Comparison of ENCODE assay signal across 19 cellular contexts in genomic region chrX:71183341-71183740, GRCh38. TPM values are rescaled to one million over a fixed set of nuclear protein-coding genes. Genes with fewer than 3 reads are reported as not detected.
A peak's percentile ranks its signal among the peaks of the same experiment; 100 is the strongest.
DNase-seq lines count a peak whose midpoint lies in the region; ATAC-seq, FAIRE-seq and TF ChIP-seq lines count a peak whose summit lies in the region.
"Had no signal": no experiment of that assay in that cellular context is flagged by ENCODE, and none has a peak within 500 bp of the region (broad histone marks: within the 10 kb centered on the region; RNA-seq: fewer than 3 reads in every experiment).

No MANE protein-coding gene starts in this region.

- H3K9ac ChIP-seq in Loucy (ENCODE audit: low read depth, low read length, poor library complexity, severe bottlenecking) (peak overlapping the region; percentile 93), H1 (replicated peaks in 1 of 4; ENCODE audit: extremely low read depth in 1 of 4, low read depth in 3 of 4, low read length in 3 of 4) (0 out of 7 replicates have a peak overlapping the region, but pooled peaks of 1 of the 4 experiments have one; percentile 44)

- H2BK12ac ChIP-seq in H1 (ENCODE audit: low read depth, low read length), result no peak overlapping the region

- no peak overlapping the region for H2BK120ac ChIP-seq in H1 (replicated peaks; ENCODE audit: low read depth, low read length)

- H3K4me3 Mint-ChIP-seq in CD4-positive, alpha-beta T cell, result no peak overlapping the region
- H3K4me3 Mint-ChIP-seq in neural crest cell, result peak overlapping the region; percentile 64

- 62% methylated on average over 6 of the region's 6 CpGs; no CpG with 5 or more reads in 1 of the 2 experiments for WGBS in H1 (ENCODE audit: extremely low coverage in 1 of 2, insufficient coverage in 1 of 2, insufficient read length in 1 of 2, insufficient replicate concordance in 2 of 2, low coverage in 1 of 2, low lambda C conversion rate in 2 of 2, missing lambda C conversion rate in 1 of 2), 2 experiments

- H3K56ac ChIP-seq in H1 (replicated peaks; ENCODE audit: insufficient read length, low read depth, low read length), result no peak overlapping the region

- intact Hi-C loops in CD4-positive, alpha-beta T cell (cut with DNase I, micrococcal nuclease), result loop anchor here (5.0 to 10.0 kb wide), 4 partner anchors 101 to 211 kb away; partner anchors contain the start of genes NONO (in 1 of the 2), SNX12 (in 1 of the 2) and TAF1 (in 1 of the 2)
- intact Hi-C loops in mucosa of descending colon (cut with DNase I, micrococcal nuclease), result no loop called here

- POLR2A ChIA-PET in CD4-positive, alpha-beta T cell (lab: Charles Lee), result interaction anchor here (1.0 to 3.2 kb wide), 4 partner anchors 10 to 100 kb away, joined by 3 to 55 read pairs (median 32); partner anchors contain the start of genes NONO and ZMYM3
- POLR2A ChIA-PET in H1 (lab: Charles Lee; ENCODE audit: partially characterized antibody), result interaction anchor here (1.7 to 3.0 kb wide), 9 partner anchors 9 to 100 kb away, joined by 4 to 13 read pairs (median 7); partner anchors contain the start of genes NONO and ZMYM3

- TF ChIP-seq POLR2A in H1 (IDR thresholded peaks at IDR 0.05; ENCODE audit: control extremely low read depth in 1 of 2, low read depth in 2 of 2, low read length in 2 of 2), result no peak

- H4K8ac ChIP-seq in H1 (ENCODE audit: extremely low read depth, insufficient read depth, low read length), result no peak overlapping the region

- H3K4me3 ChIP-seq in Loucy (ENCODE audit: low read length, poor library complexity, severe bottlenecking) (no peak overlapping the region), H1 (ENCODE audit: extremely low read depth in 1 of 4, insufficient read depth in 2 of 4, low read depth in 3 of 4, low read length in 4 of 4) (peak overlapping the region in 1 of 4 experiments; percentile 53; a peak in 1 of 8 replicates), mucosa of descending colon (no peak overlapping the region)

- H3K27me3 ChIP-seq in CD4-positive, alpha-beta T cell (ENCODE audit: control insufficient read depth, insufficient read depth, low read length), result no peaks in the 10 kb centered on the region
- H3K27me3 ChIP-seq in Loucy (ENCODE audit: insufficient read depth, low read length, poor library complexity, severe bottlenecking), result no peaks in the 10 kb centered on the region
- no peaks in the 10 kb centered on the region for H3K27me3 ChIP-seq in H1 (replicated peaks in 1 of 4; ENCODE audit: control insufficient read depth in 3 of 4, extremely low read depth in 1 of 4, insufficient read depth in 3 of 4, low read length in 3 of 4)
- H3K27me3 ChIP-seq: adrenal gland had no signal

- H3K9me3 ChIP-seq in CD4-positive, alpha-beta T cell (ENCODE audit: control insufficient read depth, low read length), result no peaks in the 10 kb centered on the region
- H3K9me3 ChIP-seq in Loucy (ENCODE audit: insufficient read depth, low read depth, low read length) (no peaks in the 10 kb centered on the region), H1 (ENCODE audit: insufficient read depth in 2 of 2, low read depth in 1 of 2, low read length in 1 of 2) (no peaks in the 10 kb centered on the region), mucosa of descending colon (no peaks in the 10 kb centered on the region)
- H3K9me3 ChIP-seq: adrenal gland, heart right ventricle, thoracic aorta had no signal

- no peaks in the 10 kb centered on the region for H3K9me3 Mint-ChIP-seq in CD4-positive, alpha-beta T cell
- peaks cover 3% of the 10 kb centered on the region for H3K9me3 Mint-ChIP-seq in neural crest cell
- H3K9me3 Mint-ChIP-seq: activated CD4-positive, alpha-beta T cell treated with anti-CD3 and anti-CD28 coated beads, Interleukin-2, amount 10 ng/mL, durations not matched to agents 7 days and 5 days; IgD-negative memory B cell; naive thymus-derived CD8-positive, alpha-beta T cell; T-helper 2 cell treated with Interferon-gamma antibody and Interleukin-4, amounts not matched to agents 5 μg/mL and 100 μg/mL, for 36 hours had no signal

- TF ChIP-seq CTCF in CD4-positive, alpha-beta T cell (IDR thresholded peaks at IDR 0.05), result no peak
- no peak for TF ChIP-seq CTCF in Loucy (conservative IDR thresholded peaks at IDR 0.05; ENCODE audit: low read length)
- no peak for TF ChIP-seq CTCF in H1 (IDR thresholded peaks at IDR 0.05; ENCODE audit: control extremely low read depth in 1 of 3, insufficient read depth in 1 of 3, low read depth in 1 of 3, low read length in 3 of 3)
- no peak for TF ChIP-seq CTCF in neural crest cell (conservative IDR thresholded peaks at IDR 0.05)
- TF ChIP-seq CTCF in mucosa of descending colon (IDR thresholded peaks at IDR 0.05), result no peak

- H3K36me3 Mint-ChIP-seq in CD4-positive, alpha-beta T cell (ENCODE audit: low read depth), result peaks cover 17% of the 10 kb centered on the region
- H3K36me3 Mint-ChIP-seq in neural crest cell (ENCODE audit: low read depth), result no peaks in the 10 kb centered on the region
- H3K36me3 Mint-ChIP-seq: IgD-negative memory B cell; naive thymus-derived CD8-positive, alpha-beta T cell had no signal

- H2BK20ac ChIP-seq in H1 (ENCODE audit: low read length), result 0 out of 2 replicates have a peak overlapping the region, but pooled peaks have one; percentile 32

- no peak for FAIRE-seq in H1 (lab: Jason Lieb, UNC)

- no peak overlapping the region for H2BK15ac ChIP-seq in H1 (ENCODE audit: low read length)

- no peaks in the 10 kb centered on the region for H3K79me1 ChIP-seq in H1 (ENCODE audit: low read depth, low read length)

- peaks cover 16% of the 10 kb centered on the region for H3K4me1 ChIP-seq in Loucy (ENCODE audit: insufficient read depth, low read length, poor library complexity, severe bottlenecking)
- peaks cover 3 to 7% (median 5%) of the 10 kb centered on the region in 4 experiments; a peak in 4 of 7 replicates for H3K4me1 ChIP-seq in H1 (replicated peaks in 1 of 4; ENCODE audit: control insufficient read depth in 3 of 4, insufficient read depth in 4 of 4, low read length in 3 of 4)
- no peaks in the 10 kb centered on the region for H3K4me1 ChIP-seq in mucosa of descending colon (ENCODE audit: low read depth)

- no peak for DNase-seq in CD4-positive, alpha-beta T cell
- no peak for DNase-seq in H1 (ENCODE audit: low read depth in 1 of 2, low spot score in 2 of 2)
- no peak for DNase-seq in neural crest cell (ENCODE audit: low read depth, low spot score)
- no peak for DNase-seq in stimulated activated CD4-positive, alpha-beta T cell treated with anti-CD3 and anti-CD28 coated beads, Interleukin-4, amount 100 ng/mL, for 24 hours
- DNase-seq in mucosa of descending colon, result no peak
- DNase-seq in DMS 273 (lab: John Stamatoyannopoulos, UW; ENCODE audit: unreplicated experiment), result no peak
- DNase-seq: activated CD4-positive, alpha-beta T cell treated with anti-CD3 and anti-CD28 coated beads, Interleukin-2, amount 10 ng/mL, durations not matched to agents 7 days and 5 days; adrenal gland; heart right ventricle; left colon; naive thymus-derived CD8-positive, alpha-beta T cell; SHP77 had no signal

- H3K23me2 ChIP-seq in H1 (ENCODE audit: low read depth, low read length), result no peaks in the 10 kb centered on the region

- H3K4me2 ChIP-seq in Loucy (ENCODE audit: low read depth, low read length, poor library complexity, severe bottlenecking) (peak overlapping the region; percentile 88), H1 (ENCODE audit: insufficient read depth in 1 of 2, low read depth in 2 of 2, low read length in 2 of 2) (peak overlapping the region; percentile 61 to 72; a peak in 3 of 4 replicates)

- H2AFZ ChIP-seq in Loucy (ENCODE audit: low read length), result no peak overlapping the region
- H2AFZ ChIP-seq in H1 (ENCODE audit: low read length), result no peak overlapping the region

- H4K91ac ChIP-seq in H1 (replicated peaks; ENCODE audit: insufficient read length, low read length), result no peak overlapping the region

- TF ChIP-seq EP300 in H1 (IDR thresholded peaks at IDR 0.05; ENCODE audit: borderline replicate concordance in 1 of 2, low read depth in 2 of 2, low read length in 2 of 2), result no peak

- no peak overlapping the region for H4K5ac ChIP-seq in H1 (ENCODE audit: insufficient read length, low read depth, low read length)

- no peaks in the 10 kb centered on the region for H3K9me2 ChIP-seq in Loucy (replicated peaks; ENCODE audit: low read depth, low read length)

- H3K79me2 ChIP-seq in Loucy (ENCODE audit: insufficient read depth, low read length), result peaks cover 6% of the 10 kb centered on the region
- no peaks in the 10 kb centered on the region for H3K79me2 ChIP-seq in H1 (ENCODE audit: control insufficient read depth in 1 of 2, insufficient read depth in 2 of 2, low read length in 2 of 2)

- H3K23ac ChIP-seq in H1 (ENCODE audit: insufficient read length), result no peak overlapping the region

- no peak overlapping the region for H2AK5ac ChIP-seq in H1 (ENCODE audit: low read depth, low read length)

- no peaks in the 10 kb centered on the region for H4K20me1 ChIP-seq in Loucy (ENCODE audit: insufficient read depth, low read length, poor library complexity, severe bottlenecking)
- H4K20me1 ChIP-seq in H1 (replicated peaks in 1 of 2; ENCODE audit: control insufficient read depth in 1 of 2, insufficient read depth in 2 of 2, low read length in 2 of 2), result no peaks in the 10 kb centered on the region

- 0 out of 2 replicates have a peak, but pooled peaks cover 4% of the 10 kb centered on the region for H3F3A ChIP-seq in Loucy (ENCODE audit: low read depth)

- H2BK5ac ChIP-seq in H1 (ENCODE audit: low read depth, low read length), result no peak overlapping the region; the same call in 1 of the 2 replicates

- H3K27ac ChIP-seq in CD4-positive, alpha-beta T cell (ENCODE audit: low read depth, low read length), result no peak overlapping the region
- 0 out of 2 replicates have a peak overlapping the region, but pooled peaks have one; percentile 87 for H3K27ac ChIP-seq in H1 (ENCODE audit: low read depth, low read length)

- no peak overlapping the region for H3K4ac ChIP-seq in H1 (replicated peaks; ENCODE audit: insufficient read length, low read depth, low read length)

- H3K27me3 Mint-ChIP-seq in CD4-positive, alpha-beta T cell, result no peaks in the 10 kb centered on the region
- no peaks in the 10 kb centered on the region for H3K27me3 Mint-ChIP-seq in neural crest cell (ENCODE audit: low read depth)
- H3K27me3 Mint-ChIP-seq: activated CD4-positive, alpha-beta T cell treated with anti-CD3 and anti-CD28 coated beads, Interleukin-2, amount 10 ng/mL, durations not matched to agents 7 days and 5 days; IgD-negative memory B cell; naive thymus-derived CD8-positive, alpha-beta T cell had no signal

- peaks cover 25% of the 10 kb centered on the region for H3K4me1 Mint-ChIP-seq in CD4-positive, alpha-beta T cell (ENCODE audit: low read depth)
- H3K4me1 Mint-ChIP-seq in neural crest cell, result peaks cover 38% of the 10 kb centered on the region

- no peak overlapping the region; the same call in 1 of the 2 replicates for H3K18ac ChIP-seq in H1 (ENCODE audit: extremely low read depth, low read length)

- H3K36me3 ChIP-seq in Loucy (ENCODE audit: insufficient read depth, low read length) (no peaks in the 10 kb centered on the region), H1 (ENCODE audit: control insufficient read depth in 2 of 4, insufficient read depth in 4 of 4, low read length in 3 of 4) (no peaks in the 10 kb centered on the region), mucosa of descending colon (ENCODE audit: low read depth) (no peaks in the 10 kb centered on the region)
- H3K36me3 ChIP-seq: adrenal gland, heart right ventricle, thoracic aorta had no signal

- no peak for ATAC-seq in CD4-positive, alpha-beta T cell (ENCODE audit: poor library complexity)
- no peak for ATAC-seq in mucosa of descending colon
- ATAC-seq in GM18909 (IDR thresholded peaks at IDR 0.05; ENCODE audit: poor library complexity, unreplicated experiment), result no peak
- ATAC-seq: heart right ventricle; left colon; naive thymus-derived CD8-positive, alpha-beta T cell had no signal

- peak overlapping the region; percentile 98 for H3K27ac Mint-ChIP-seq in CD4-positive, alpha-beta T cell
- peak overlapping the region; percentile 98 for H3K27ac Mint-ChIP-seq in neural crest cell (ENCODE audit: unreplicated experiment)

- H3K14ac ChIP-seq in H1 (ENCODE audit: insufficient read length), result no peak overlapping the region

- TF ChIP-seq RAD21 in H1 (IDR thresholded peaks at IDR 0.05 in 1 of 2, conservative IDR thresholded peaks at IDR 0.05 in 1 of 2; ENCODE audit: low read depth in 2 of 2, low read length in 2 of 2), result no peak

- CTCF ChIA-PET in CD4-positive, alpha-beta T cell (lab: Charles Lee), result no interaction called here
- CTCF ChIA-PET in H1 (lab: Charles Lee; ENCODE audit: partially characterized antibody), result interaction anchor here (1.1 to 1.5 kb wide), 3 partner anchors 9 to 57 kb away, joined by 3 to 4 read pairs (median 3); no protein-coding TSS in a partner anchor

RNA-seq across cellular contexts. Expression of gene NLGN3, which starts 38.7 kb away (rescaled TPM):
- total RNA-seq in CD4-positive, alpha-beta T cell, result 1 to 10 TPM; 3.4 to 4.3 TPM
- total RNA-seq in H1 (2021; fragmentation: NEBNext Ultra II Directional; extraction: Animal tissue kit (Norgen Biotek cat#: 25700)), result 14.8 and 15.3 TPM in 2 replicates
- 12.0 and 15.0 TPM in 2 replicates for polyA plus RNA-seq in H1 (2011; rRNA removed)
- polyA plus RNA-seq in H1 (2011; cell fraction: cytosol; rRNA removed), result 7.6 TPM
- polyA plus RNA-seq in H1 (2011; cell fraction: nucleus; rRNA removed), result 11.9 TPM
- polyA plus RNA-seq in H1 (2012, experiment 1 of 2), result 8.1 to 12.6 TPM (median 10.6 TPM) in 4 replicates
- polyA plus RNA-seq in H1 (2012, experiment 2 of 2), result 7.0 TPM
- 12.8 TPM for polyA plus RNA-seq in H1 (2013, experiment 1 of 2)
- 12.9 TPM for polyA plus RNA-seq in H1 (2013, experiment 2 of 2)
- 13.7 and 16.9 TPM in 2 replicates for polyA minus RNA-seq in H1 (2011; rRNA and poly(A)+ RNA removed)
- polyA minus RNA-seq in H1 (2011; cell fraction: cytosol; rRNA and poly(A)+ RNA removed), result 6.1 TPM
- polyA minus RNA-seq in H1 (2011; cell fraction: nucleus; rRNA and poly(A)+ RNA removed), result 5.5 TPM
- 29.5 and 31.5 TPM in 2 replicates for total RNA-seq in neural crest cell
- 1 to 10 TPM in 1 of 3 donors, under 1 TPM in 2; 0.46 to 3.1 (median 0.94) TPM for total RNA-seq in mucosa of descending colon

RNA-seq across cellular contexts. Expression of gene GJB1, which starts 39.7 kb away (rescaled TPM):
- not detected for total RNA-seq in CD4-positive, alpha-beta T cell
- not detected in 2 replicates for total RNA-seq in H1 (2021; fragmentation: NEBNext Ultra II Directional; extraction: Animal tissue kit (Norgen Biotek cat#: 25700))
- 0.06 and 0.14 TPM in 2 replicates for polyA plus RNA-seq in H1 (2011; rRNA removed)
- 0.09 TPM for polyA plus RNA-seq in H1 (2011; cell fraction: cytosol; rRNA removed)
- 0.13 TPM for polyA plus RNA-seq in H1 (2011; cell fraction: nucleus; rRNA removed)
- polyA plus RNA-seq in H1 (2012, experiment 1 of 2), result 0.13 TPM in 1 of 4 replicates, not detected in the others
- polyA plus RNA-seq in H1 (2012, experiment 2 of 2), result not detected
- polyA plus RNA-seq in H1 (2013, experiment 1 of 2), result 0.06 TPM
- polyA plus RNA-seq in H1 (2013, experiment 2 of 2), result 0.04 TPM
- polyA minus RNA-seq in H1 (2011; rRNA and poly(A)+ RNA removed), result 0.13 TPM in 1 of 2 replicates, not detected in the other
- not detected for polyA minus RNA-seq in H1 (2011; cell fraction: cytosol; rRNA and poly(A)+ RNA removed)
- polyA minus RNA-seq in H1 (2011; cell fraction: nucleus; rRNA and poly(A)+ RNA removed), result not detected
- total RNA-seq in neural crest cell, result 12.3 and 12.4 TPM in 2 replicates
- total RNA-seq in mucosa of descending colon, result 10 to 100 TPM; 24.2 to 78.9 (median 58.2) TPM
- total RNA-seq: activated CD4-positive, alpha-beta T cell treated with anti-CD3 and anti-CD28 coated beads, Interleukin-2, amount 10 ng/mL, durations not matched to agents 7 days and 5 days; chondrocyte; heart right ventricle; naive thymus-derived CD8-positive, alpha-beta T cell; thoracic aorta had no signal
- polyA plus RNA-seq: adrenal gland; AG04450; heart right ventricle; IgD-negative memory B cell; naive thymus-derived CD8-positive, alpha-beta T cell had no signal

Comparison
In these comparisons a context has a peak if more than half of its experiments do, and no peak if none do; other contexts are left out.
1. RNA of gene GJB1, which starts 39.7 kb away (total RNA-seq): 24.2 to 78.9 TPM in mucosa of descending colon and 12.3 to 12.4 TPM in neural crest cell; not detected in CD4-positive, alpha-beta T cell and not detected in H1; every median in the first group is over 10 times any median in the second.
2. intact Hi-C loops: an anchor here in CD4-positive, alpha-beta T cell (5.0 to 10.0 kb wide); none called in mucosa of descending colon.